ENCODE assay signal across 1 cellular context in genomic region chr10:59873924-59874323, GRCh38.
TF ChIP-seq lines count a peak whose summit lies in the region.

No MANE protein-coding gene starts in this region.

TF ChIP-seq in GM23338, 12 proteins besides CTCF, POLR2A, EP300 and RAD21 (continued from another document):
- TF ChIP-seq ZNF462 (CRISPR knock-in tag; IDR thresholded peaks at IDR 0.05) (no peak), ZNF114 (CRISPR knock-in tag; IDR thresholded peaks at IDR 0.05) (no peak), NANOG (IDR thresholded peaks at IDR 0.05; ENCODE audit: borderline replicate concordance) (no peak)
